In the genomic region with DNA sequence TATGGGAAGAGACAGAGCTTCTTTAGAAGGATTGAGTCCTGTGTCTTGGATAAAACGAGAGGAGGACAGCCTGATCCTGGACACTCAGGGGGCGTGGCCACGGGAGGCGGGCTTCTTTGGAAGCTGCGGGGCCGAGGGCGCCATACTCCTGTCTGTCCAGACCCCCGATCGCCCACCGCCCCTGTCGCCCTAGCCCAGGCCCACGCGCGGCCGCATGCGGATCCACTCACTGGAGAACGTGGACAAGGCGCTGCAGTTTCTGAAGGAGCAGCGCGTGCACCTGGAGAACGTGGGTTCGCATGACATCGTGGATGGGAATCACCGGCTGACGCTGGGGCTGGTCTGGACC, we compare ENCODE assay signal across 1 cellular context.
TF ChIP-seq lines count a peak whose summit lies in the region.

No MANE protein-coding gene starts in this region.

TF ChIP-seq in K562, 482 proteins besides CTCF, POLR2A, EP300 and RAD21 (continued from another document and continues in another):
- TF ChIP-seq, protein P1, sequence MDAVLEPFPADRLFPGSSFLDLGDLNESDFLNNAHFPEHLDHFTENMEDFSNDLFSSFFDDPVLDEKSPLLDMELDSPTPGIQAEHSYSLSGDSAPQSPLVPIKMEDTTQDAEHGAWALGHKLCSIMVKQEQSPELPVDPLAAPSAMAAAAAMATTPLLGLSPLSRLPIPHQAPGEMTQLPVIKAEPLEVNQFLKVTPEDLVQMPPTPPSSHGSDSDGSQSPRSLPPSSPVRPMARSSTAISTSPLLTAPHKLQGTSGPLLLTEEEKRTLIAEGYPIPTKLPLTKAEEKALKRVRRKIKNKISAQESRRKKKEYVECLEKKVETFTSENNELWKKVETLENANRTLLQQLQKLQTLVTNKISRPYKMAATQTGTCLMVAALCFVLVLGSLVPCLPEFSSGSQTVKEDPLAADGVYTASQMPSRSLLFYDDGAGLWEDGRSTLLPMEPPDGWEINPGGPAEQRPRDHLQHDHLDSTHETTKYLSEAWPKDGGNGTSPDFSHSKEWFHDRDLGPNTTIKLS (IDR thresholded peaks at IDR 0.05; ENCODE audit: borderline replicate concordance, low read depth): no peak
- TF ChIP-seq SMAD1 (IDR thresholded peaks at IDR 0.05; ENCODE audit: low read depth, low read length, partially characterized antibody) (no peak), NR4A1 (CRISPR knock-in tag; IDR thresholded peaks at IDR 0.05) (no peak), NR4A1 (tag; IDR thresholded peaks at IDR 0.05) (no peak), ETV5 (CRISPR knock-in tag; IDR thresholded peaks at IDR 0.05; ENCODE audit: low read depth) (no peak; the same call in 1 of the 2 replicates), MAZ (CRISPR knock-in tag; conservative IDR thresholded peaks at IDR 0.05 in 1 of 2, IDR thresholded peaks at IDR 0.05 in 1 of 2) (peak in 1 of 2 experiments; percentile 56; a peak in 1 of 4 replicates), ZNF140 (CRISPR knock-in tag; IDR thresholded peaks at IDR 0.05) (no peak), HSF4 (CRISPR knock-in tag; IDR thresholded peaks at IDR 0.05; ENCODE audit: borderline replicate concordance) (no peak), SMC3 (conservative IDR thresholded peaks at IDR 0.05; ENCODE audit: insufficient read depth, low read depth, low read length) (no peak), SREBF2 (CRISPR knock-in tag; IDR thresholded peaks at IDR 0.05) (no peak), XRCC5 (IDR thresholded peaks at IDR 0.05; ENCODE audit: low read depth, low read length) (no peak), CEBPB (tag; IDR thresholded peaks at IDR 0.05) (no peak), POLR2AphosphoS2 (IDR thresholded peaks at IDR 0.05; ENCODE audit: low read length) (no peak), PCBP1 (IDR thresholded peaks at IDR 0.05; ENCODE audit: low read depth, low read length, poor library complexity, severe bottlenecking) (no peak), MED1 (CRISPR knock-in tag; IDR thresholded peaks at IDR 0.05; ENCODE audit: borderline replicate concordance) (no peak), HNRNPLL (IDR thresholded peaks at IDR 0.05; ENCODE audit: low read depth, low read length, poor library complexity, severe bottlenecking) (no peak), ZNF12 (CRISPR knock-in tag; IDR thresholded peaks at IDR 0.05) (no peak), BRD9 (IDR thresholded peaks at IDR 0.05; ENCODE audit: low read depth, partially characterized antibody) (no peak), ZNF431 (CRISPR knock-in tag; IDR thresholded peaks at IDR 0.05) (no peak), ZC3H4 (CRISPR knock-in tag; IDR thresholded peaks at IDR 0.05; ENCODE audit: borderline replicate concordance) (no peak), MYC (IDR thresholded peaks at IDR 0.05; ENCODE audit: low read depth, low read length) (no peak; the same call in 1 of the 2 replicates), MYC (CRISPR knock-in tag; IDR thresholded peaks at IDR 0.05; ENCODE audit: borderline replicate concordance, low read depth) (no peak), ZBTB1 (CRISPR knock-in tag; IDR thresholded peaks at IDR 0.05; ENCODE audit: borderline replicate concordance, low read depth) (no peak), NRF1 (conservative IDR thresholded peaks at IDR 0.05 in 1 of 2, IDR thresholded peaks at IDR 0.05 in 1 of 2) (0 out of 4 replicates have a peak, but pooled peaks of 1 of the 2 experiments have one; percentile 5), SLC30A9 (CRISPR knock-in tag; IDR thresholded peaks at IDR 0.05) (no peak)
- TF ChIP-seq, protein P2, sequence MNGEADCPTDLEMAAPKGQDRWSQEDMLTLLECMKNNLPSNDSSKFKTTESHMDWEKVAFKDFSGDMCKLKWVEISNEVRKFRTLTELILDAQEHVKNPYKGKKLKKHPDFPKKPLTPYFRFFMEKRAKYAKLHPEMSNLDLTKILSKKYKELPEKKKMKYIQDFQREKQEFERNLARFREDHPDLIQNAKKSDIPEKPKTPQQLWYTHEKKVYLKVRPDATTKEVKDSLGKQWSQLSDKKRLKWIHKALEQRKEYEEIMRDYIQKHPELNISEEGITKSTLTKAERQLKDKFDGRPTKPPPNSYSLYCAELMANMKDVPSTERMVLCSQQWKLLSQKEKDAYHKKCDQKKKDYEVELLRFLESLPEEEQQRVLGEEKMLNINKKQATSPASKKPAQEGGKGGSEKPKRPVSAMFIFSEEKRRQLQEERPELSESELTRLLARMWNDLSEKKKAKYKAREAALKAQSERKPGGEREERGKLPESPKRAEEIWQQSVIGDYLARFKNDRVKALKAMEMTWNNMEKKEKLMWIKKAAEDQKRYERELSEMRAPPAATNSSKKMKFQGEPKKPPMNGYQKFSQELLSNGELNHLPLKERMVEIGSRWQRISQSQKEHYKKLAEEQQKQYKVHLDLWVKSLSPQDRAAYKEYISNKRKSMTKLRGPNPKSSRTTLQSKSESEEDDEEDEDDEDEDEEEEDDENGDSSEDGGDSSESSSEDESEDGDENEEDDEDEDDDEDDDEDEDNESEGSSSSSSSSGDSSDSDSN (IDR thresholded peaks at IDR 0.05; ENCODE audit: borderline replicate concordance in 1 of 2, low read depth in 2 of 2, low read length in 2 of 2): no peak
- TF ChIP-seq, protein P3, sequence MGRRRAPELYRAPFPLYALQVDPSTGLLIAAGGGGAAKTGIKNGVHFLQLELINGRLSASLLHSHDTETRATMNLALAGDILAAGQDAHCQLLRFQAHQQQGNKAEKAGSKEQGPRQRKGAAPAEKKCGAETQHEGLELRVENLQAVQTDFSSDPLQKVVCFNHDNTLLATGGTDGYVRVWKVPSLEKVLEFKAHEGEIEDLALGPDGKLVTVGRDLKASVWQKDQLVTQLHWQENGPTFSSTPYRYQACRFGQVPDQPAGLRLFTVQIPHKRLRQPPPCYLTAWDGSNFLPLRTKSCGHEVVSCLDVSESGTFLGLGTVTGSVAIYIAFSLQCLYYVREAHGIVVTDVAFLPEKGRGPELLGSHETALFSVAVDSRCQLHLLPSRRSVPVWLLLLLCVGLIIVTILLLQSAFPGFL (CRISPR knock-in tag; IDR thresholded peaks at IDR 0.05): 0 out of 2 replicates have a peak, but pooled peaks have one; percentile 5
- TF ChIP-seq, protein P4, sequence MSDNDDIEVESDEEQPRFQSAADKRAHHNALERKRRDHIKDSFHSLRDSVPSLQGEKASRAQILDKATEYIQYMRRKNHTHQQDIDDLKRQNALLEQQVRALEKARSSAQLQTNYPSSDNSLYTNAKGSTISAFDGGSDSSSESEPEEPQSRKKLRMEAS (CRISPR knock-in tag; IDR thresholded peaks at IDR 0.05): peak; percentile 66; the same call in 1 of the 2 replicates
- TF ChIP-seq, protein P5, sequence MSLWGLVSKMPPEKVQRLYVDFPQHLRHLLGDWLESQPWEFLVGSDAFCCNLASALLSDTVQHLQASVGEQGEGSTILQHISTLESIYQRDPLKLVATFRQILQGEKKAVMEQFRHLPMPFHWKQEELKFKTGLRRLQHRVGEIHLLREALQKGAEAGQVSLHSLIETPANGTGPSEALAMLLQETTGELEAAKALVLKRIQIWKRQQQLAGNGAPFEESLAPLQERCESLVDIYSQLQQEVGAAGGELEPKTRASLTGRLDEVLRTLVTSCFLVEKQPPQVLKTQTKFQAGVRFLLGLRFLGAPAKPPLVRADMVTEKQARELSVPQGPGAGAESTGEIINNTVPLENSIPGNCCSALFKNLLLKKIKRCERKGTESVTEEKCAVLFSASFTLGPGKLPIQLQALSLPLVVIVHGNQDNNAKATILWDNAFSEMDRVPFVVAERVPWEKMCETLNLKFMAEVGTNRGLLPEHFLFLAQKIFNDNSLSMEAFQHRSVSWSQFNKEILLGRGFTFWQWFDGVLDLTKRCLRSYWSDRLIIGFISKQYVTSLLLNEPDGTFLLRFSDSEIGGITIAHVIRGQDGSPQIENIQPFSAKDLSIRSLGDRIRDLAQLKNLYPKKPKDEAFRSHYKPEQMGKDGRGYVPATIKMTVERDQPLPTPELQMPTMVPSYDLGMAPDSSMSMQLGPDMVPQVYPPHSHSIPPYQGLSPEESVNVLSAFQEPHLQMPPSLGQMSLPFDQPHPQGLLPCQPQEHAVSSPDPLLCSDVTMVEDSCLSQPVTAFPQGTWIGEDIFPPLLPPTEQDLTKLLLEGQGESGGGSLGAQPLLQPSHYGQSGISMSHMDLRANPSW (CRISPR knock-in tag; IDR thresholded peaks at IDR 0.05): no peak
- TF ChIP-seq, protein P6, sequence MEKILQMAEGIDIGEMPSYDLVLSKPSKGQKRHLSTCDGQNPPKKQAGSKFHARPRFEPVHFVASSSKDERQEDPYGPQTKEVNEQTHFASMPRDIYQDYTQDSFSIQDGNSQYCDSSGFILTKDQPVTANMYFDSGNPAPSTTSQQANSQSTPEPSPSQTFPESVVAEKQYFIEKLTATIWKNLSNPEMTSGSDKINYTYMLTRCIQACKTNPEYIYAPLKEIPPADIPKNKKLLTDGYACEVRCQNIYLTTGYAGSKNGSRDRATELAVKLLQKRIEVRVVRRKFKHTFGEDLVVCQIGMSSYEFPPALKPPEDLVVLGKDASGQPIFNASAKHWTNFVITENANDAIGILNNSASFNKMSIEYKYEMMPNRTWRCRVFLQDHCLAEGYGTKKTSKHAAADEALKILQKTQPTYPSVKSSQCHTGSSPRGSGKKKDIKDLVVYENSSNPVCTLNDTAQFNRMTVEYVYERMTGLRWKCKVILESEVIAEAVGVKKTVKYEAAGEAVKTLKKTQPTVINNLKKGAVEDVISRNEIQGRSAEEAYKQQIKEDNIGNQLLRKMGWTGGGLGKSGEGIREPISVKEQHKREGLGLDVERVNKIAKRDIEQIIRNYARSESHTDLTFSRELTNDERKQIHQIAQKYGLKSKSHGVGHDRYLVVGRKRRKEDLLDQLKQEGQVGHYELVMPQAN (IDR thresholded peaks at IDR 0.05; ENCODE audit: borderline replicate concordance): no peak
- TF ChIP-seq, protein P7, sequence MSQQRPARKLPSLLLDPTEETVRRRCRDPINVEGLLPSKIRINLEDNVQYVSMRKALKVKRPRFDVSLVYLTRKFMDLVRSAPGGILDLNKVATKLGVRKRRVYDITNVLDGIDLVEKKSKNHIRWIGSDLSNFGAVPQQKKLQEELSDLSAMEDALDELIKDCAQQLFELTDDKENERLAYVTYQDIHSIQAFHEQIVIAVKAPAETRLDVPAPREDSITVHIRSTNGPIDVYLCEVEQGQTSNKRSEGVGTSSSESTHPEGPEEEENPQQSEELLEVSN (IDR thresholded peaks at IDR 0.05; ENCODE audit: borderline replicate concordance in 1 of 2, extremely low read depth in 1 of 2, insufficient read depth in 1 of 2, insufficient read length in 1 of 2, low read depth in 1 of 2, low read length in 1 of 2, poor library complexity in 1 of 2, severe bottlenecking in 1 of 2): peak in 1 of 2 experiments; percentile 15
- TF ChIP-seq, protein P8, sequence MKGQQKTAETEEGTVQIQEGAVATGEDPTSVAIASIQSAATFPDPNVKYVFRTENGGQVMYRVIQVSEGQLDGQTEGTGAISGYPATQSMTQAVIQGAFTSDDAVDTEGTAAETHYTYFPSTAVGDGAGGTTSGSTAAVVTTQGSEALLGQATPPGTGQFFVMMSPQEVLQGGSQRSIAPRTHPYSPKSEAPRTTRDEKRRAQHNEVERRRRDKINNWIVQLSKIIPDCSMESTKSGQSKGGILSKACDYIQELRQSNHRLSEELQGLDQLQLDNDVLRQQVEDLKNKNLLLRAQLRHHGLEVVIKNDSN (CRISPR knock-in tag; IDR thresholded peaks at IDR 0.05): 0 out of 2 replicates have a peak, but pooled peaks have one; percentile 24
- TF ChIP-seq, protein P9, sequence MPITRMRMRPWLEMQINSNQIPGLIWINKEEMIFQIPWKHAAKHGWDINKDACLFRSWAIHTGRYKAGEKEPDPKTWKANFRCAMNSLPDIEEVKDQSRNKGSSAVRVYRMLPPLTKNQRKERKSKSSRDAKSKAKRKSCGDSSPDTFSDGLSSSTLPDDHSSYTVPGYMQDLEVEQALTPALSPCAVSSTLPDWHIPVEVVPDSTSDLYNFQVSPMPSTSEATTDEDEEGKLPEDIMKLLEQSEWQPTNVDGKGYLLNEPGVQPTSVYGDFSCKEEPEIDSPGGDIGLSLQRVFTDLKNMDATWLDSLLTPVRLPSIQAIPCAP (CRISPR knock-in tag; IDR thresholded peaks at IDR 0.05; ENCODE audit: borderline replicate concordance): no peak
- TF ChIP-seq, protein P10, sequence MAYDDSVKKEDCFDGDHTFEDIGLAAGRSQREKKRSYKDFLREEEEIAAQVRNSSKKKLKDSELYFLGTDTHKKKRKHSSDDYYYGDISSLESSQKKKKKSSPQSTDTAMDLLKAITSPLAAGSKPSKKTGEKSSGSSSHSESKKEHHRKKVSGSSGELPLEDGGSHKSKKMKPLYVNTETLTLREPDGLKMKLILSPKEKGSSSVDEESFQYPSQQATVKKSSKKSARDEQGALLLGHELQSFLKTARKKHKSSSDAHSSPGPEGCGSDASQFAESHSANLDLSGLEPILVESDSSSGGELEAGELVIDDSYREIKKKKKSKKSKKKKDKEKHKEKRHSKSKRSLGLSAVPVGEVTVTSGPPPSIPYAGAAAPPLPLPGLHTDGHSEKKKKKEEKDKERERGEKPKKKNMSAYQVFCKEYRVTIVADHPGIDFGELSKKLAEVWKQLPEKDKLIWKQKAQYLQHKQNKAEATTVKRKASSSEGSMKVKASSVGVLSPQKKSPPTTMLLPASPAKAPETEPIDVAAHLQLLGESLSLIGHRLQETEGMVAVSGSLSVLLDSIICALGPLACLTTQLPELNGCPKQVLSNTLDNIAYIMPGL (CRISPR knock-in tag; IDR thresholded peaks at IDR 0.05): 0 out of 2 replicates have a peak, but pooled peaks have one; percentile 27
- TF ChIP-seq, protein P11, sequence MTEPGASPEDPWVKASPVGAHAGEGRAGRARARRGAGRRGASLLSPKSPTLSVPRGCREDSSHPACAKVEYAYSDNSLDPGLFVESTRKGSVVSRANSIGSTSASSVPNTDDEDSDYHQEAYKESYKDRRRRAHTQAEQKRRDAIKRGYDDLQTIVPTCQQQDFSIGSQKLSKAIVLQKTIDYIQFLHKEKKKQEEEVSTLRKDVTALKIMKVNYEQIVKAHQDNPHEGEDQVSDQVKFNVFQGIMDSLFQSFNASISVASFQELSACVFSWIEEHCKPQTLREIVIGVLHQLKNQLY (CRISPR knock-in tag; conservative IDR thresholded peaks at IDR 0.05): 0 out of 4 replicates have a peak, but pooled peaks of 1 of the 2 experiments have one; percentile 29
- TF ChIP-seq, protein P12, sequence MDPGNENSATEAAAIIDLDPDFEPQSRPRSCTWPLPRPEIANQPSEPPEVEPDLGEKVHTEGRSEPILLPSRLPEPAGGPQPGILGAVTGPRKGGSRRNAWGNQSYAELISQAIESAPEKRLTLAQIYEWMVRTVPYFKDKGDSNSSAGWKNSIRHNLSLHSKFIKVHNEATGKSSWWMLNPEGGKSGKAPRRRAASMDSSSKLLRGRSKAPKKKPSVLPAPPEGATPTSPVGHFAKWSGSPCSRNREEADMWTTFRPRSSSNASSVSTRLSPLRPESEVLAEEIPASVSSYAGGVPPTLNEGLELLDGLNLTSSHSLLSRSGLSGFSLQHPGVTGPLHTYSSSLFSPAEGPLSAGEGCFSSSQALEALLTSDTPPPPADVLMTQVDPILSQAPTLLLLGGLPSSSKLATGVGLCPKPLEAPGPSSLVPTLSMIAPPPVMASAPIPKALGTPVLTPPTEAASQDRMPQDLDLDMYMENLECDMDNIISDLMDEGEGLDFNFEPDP (CRISPR knock-in tag; IDR thresholded peaks at IDR 0.05): no peak
- TF ChIP-seq, protein P13, sequence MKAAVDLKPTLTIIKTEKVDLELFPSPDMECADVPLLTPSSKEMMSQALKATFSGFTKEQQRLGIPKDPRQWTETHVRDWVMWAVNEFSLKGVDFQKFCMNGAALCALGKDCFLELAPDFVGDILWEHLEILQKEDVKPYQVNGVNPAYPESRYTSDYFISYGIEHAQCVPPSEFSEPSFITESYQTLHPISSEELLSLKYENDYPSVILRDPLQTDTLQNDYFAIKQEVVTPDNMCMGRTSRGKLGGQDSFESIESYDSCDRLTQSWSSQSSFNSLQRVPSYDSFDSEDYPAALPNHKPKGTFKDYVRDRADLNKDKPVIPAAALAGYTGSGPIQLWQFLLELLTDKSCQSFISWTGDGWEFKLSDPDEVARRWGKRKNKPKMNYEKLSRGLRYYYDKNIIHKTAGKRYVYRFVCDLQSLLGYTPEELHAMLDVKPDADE (conservative IDR thresholded peaks at IDR 0.05; ENCODE audit: control insufficient read depth, low read depth, low read length): no peak
